Comparison of ENCODE assay signal across 29 cellular contexts in genomic region chr4:5424901-5425300, GRCh38.
"Had no signal": no experiment of that assay in that cellular context is flagged by ENCODE, and none has a peak within 500 bp of the region (broad histone marks: within the 10 kb centered on the region; RNA-seq: fewer than 3 reads in every experiment).

No MANE protein-coding gene starts in this region.

- ATAC-seq: activated CD4-positive, alpha-beta T cell treated with anti-CD3 and anti-CD28 coated beads for 36 hours; activated CD8-positive, alpha-beta memory T cell treated with anti-CD3 and anti-CD28 coated beads, Interleukin-2, amount 10 ng/mL, durations not matched to agents 7 days and 5 days; activated CD8-positive, alpha-beta T cell treated with anti-CD3 and anti-CD28 coated beads, Interleukin-2, amount 10 ng/mL, durations not matched to agents 7 days and 5 days; activated naive CD8-positive, alpha-beta T cell treated with anti-CD3 and anti-CD28 coated beads, Interleukin-2, amount 50 U/mL, for 24 hours; body of pancreas; gastroesophageal sphincter had no signal

- H3K9me3 Mint-ChIP-seq: activated CD4-positive, alpha-beta T cell treated with anti-CD3 and anti-CD28 coated beads, Interleukin-2, amount 10 ng/mL, durations not matched to agents 24 days and 14 days; activated T-helper 1 cell treated with anti-CD3 and anti-CD28 coated beads, Interleukin-12 subunit alpha, Interleukin-12 subunit beta, Interleukin-2, Interleukin-4 antibody, amounts not matched to agents 30 ng/mL and 10 ng/mL and 1 ng/mL, durations not matched to agents 14 hours and 24 hours and 36 hours; activated T-helper 2 cell treated with anti-CD3 and anti-CD28 coated beads, Interferon-gamma antibody, Interleukin-2, Interleukin-4, amounts not matched to agents 10 μg/mL and 5 μg/mL and 100 μg/mL, durations not matched to agents 14 hours and 24 hours and 36 hours had no signal

- H3K27me3 Mint-ChIP-seq: activated CD4-positive, alpha-beta T cell treated with anti-CD3 and anti-CD28 coated beads, Interleukin-2, amount 10 ng/mL, durations not matched to agents 24 days and 14 days; activated CD8-positive, alpha-beta memory T cell treated with anti-CD3 and anti-CD28 coated beads, Interleukin-2, amount 10 ng/mL, durations not matched to agents 7 days and 5 days; activated naive CD8-positive, alpha-beta T cell treated with anti-CD3 and anti-CD28 coated beads, Interleukin-2, amount 50 U/mL, for 24 hours had no signal

- H3K27ac Mint-ChIP-seq: activated CD4-positive, alpha-beta memory T cell treated with anti-CD3 and anti-CD28 coated beads for 36 hours; activated CD4-positive, alpha-beta T cell treated with anti-CD3 and anti-CD28 coated beads for 36 hours; activated CD4-positive, alpha-beta T cell treated with anti-CD3 and anti-CD28 coated beads, Interleukin-2, amount 10 ng/mL, durations not matched to agents 24 days and 14 days; activated CD8-positive, alpha-beta memory T cell treated with anti-CD3 and anti-CD28 coated beads, Interleukin-2, amount 10 ng/mL, durations not matched to agents 7 days and 5 days; activated CD8-positive, alpha-beta T cell treated with anti-CD3 and anti-CD28 coated beads, Interleukin-2, amount 10 ng/mL, durations not matched to agents 7 days and 5 days; activated naive CD4-positive, alpha-beta T cell treated with anti-CD3 and anti-CD28 coated beads for 36 hours; activated naive CD4-positive, alpha-beta T cell treated with anti-CD3 and anti-CD28 coated beads, Interleukin-2, amount 50 U/mL, for 24 hours; activated naive CD8-positive, alpha-beta T cell treated with anti-CD3 and anti-CD28 coated beads for 36 hours; activated naive CD8-positive, alpha-beta T cell treated with anti-CD3 and anti-CD28 coated beads, Interleukin-2, amount 50 U/mL, for 24 hours; activated T-helper 1 cell treated with anti-CD3 and anti-CD28 coated beads, Interleukin-12 subunit alpha, Interleukin-12 subunit beta, Interleukin-2, Interleukin-4 antibody, amounts not matched to agents 30 ng/mL and 10 ng/mL and 1 ng/mL, durations not matched to agents 14 hours and 24 hours and 36 hours; activated T-helper 2 cell treated with anti-CD3 and anti-CD28 coated beads, Interferon-gamma antibody, Interleukin-2, Interleukin-4, amounts not matched to agents 10 μg/mL and 5 μg/mL and 100 μg/mL, durations not matched to agents 14 hours and 24 hours and 36 hours had no signal

- H3K4me1 Mint-ChIP-seq: activated CD4-positive, alpha-beta T cell treated with anti-CD3 and anti-CD28 coated beads for 36 hours; activated CD4-positive, alpha-beta T cell treated with anti-CD3 and anti-CD28 coated beads, Interleukin-2, amount 10 ng/mL, durations not matched to agents 24 days and 14 days; activated CD8-positive, alpha-beta memory T cell treated with anti-CD3 and anti-CD28 coated beads, Interleukin-2, amount 10 ng/mL, durations not matched to agents 7 days and 5 days; activated naive CD4-positive, alpha-beta T cell treated with anti-CD3 and anti-CD28 coated beads, Interleukin-2, amount 50 U/mL, for 24 hours; activated naive CD8-positive, alpha-beta T cell treated with anti-CD3 and anti-CD28 coated beads for 36 hours; activated naive CD8-positive, alpha-beta T cell treated with anti-CD3 and anti-CD28 coated beads, Interleukin-2, amount 50 U/mL, for 24 hours had no signal

- DNase-seq: activated CD4-positive, alpha-beta memory T cell treated with anti-CD3 and anti-CD28 coated beads for 36 hours; activated CD4-positive, alpha-beta T cell treated with anti-CD3 and anti-CD28 coated beads for 36 hours; activated CD4-positive, alpha-beta T cell treated with anti-CD3 and anti-CD28 coated beads, Interleukin-2, amount 10 ng/mL, durations not matched to agents 24 days and 14 days; activated CD4-positive, CD25-positive, alpha-beta regulatory T cell; activated CD4-positive, CD25-positive, alpha-beta regulatory T cell treated with anti-CD3 and anti-CD28 coated beads, Interleukin-2, amount 50 U/mL, for 72 hours; activated CD8-positive, alpha-beta memory T cell treated with anti-CD3 and anti-CD28 coated beads, Interleukin-2, amount 10 ng/mL, durations not matched to agents 7 days and 5 days; activated CD8-positive, alpha-beta memory T cell treated with anti-CD3 and anti-CD28 coated beads, Interleukin-2, amount 50 U/mL, for 4 hours; activated CD8-positive, alpha-beta T cell treated with anti-CD3 and anti-CD28 coated beads, Interleukin-2, amount 10 ng/mL, durations not matched to agents 7 days and 5 days; activated effector memory CD4-positive, alpha-beta T cell treated with anti-CD3 and anti-CD28 coated beads, Interleukin-2, amount 50 U/mL, for 16 hours; activated naive CD4-positive, alpha-beta T cell treated with anti-CD3 and anti-CD28 coated beads for 36 hours; activated naive CD8-positive, alpha-beta T cell treated with anti-CD3 and anti-CD28 coated beads for 36 hours; activated naive CD8-positive, alpha-beta T cell treated with anti-CD3 and anti-CD28 coated beads, Interleukin-2, amount 50 U/mL, for 24 hours; activated T-cell treated with anti-CD3 and anti-CD28 coated beads, Interleukin-2, amount 50 U/mL, for 1 hour; activated T-cell treated with anti-CD3 and anti-CD28 coated beads, Interleukin-2, amount 50 U/mL, for 48 hours; adrenal gland; amygdala; aorta; body of pancreas; caudate nucleus; cerebellar nuclear complex; colonic mucosa; effector CD8-positive, alpha-beta T cell; esophagus squamous epithelium; foreskin melanocyte; T-helper 2 cell had no signal

- H3K4me3 Mint-ChIP-seq: activated CD4-positive, alpha-beta memory T cell treated with anti-CD3 and anti-CD28 coated beads for 36 hours; activated CD4-positive, alpha-beta T cell treated with anti-CD3 and anti-CD28 coated beads for 36 hours; activated CD4-positive, alpha-beta T cell treated with anti-CD3 and anti-CD28 coated beads, Interleukin-2, amount 10 ng/mL, durations not matched to agents 24 days and 14 days; activated CD8-positive, alpha-beta memory T cell treated with anti-CD3 and anti-CD28 coated beads, Interleukin-2, amount 10 ng/mL, durations not matched to agents 7 days and 5 days; activated CD8-positive, alpha-beta T cell treated with anti-CD3 and anti-CD28 coated beads, Interleukin-2, amount 10 ng/mL, durations not matched to agents 7 days and 5 days; activated naive CD4-positive, alpha-beta T cell treated with anti-CD3 and anti-CD28 coated beads for 36 hours; activated naive CD4-positive, alpha-beta T cell treated with anti-CD3 and anti-CD28 coated beads, Interleukin-2, amount 50 U/mL, for 24 hours; activated naive CD8-positive, alpha-beta T cell treated with anti-CD3 and anti-CD28 coated beads for 36 hours; activated naive CD8-positive, alpha-beta T cell treated with anti-CD3 and anti-CD28 coated beads, Interleukin-2, amount 50 U/mL, for 24 hours; activated T-helper 1 cell treated with anti-CD3 and anti-CD28 coated beads, Interleukin-12 subunit alpha, Interleukin-12 subunit beta, Interleukin-2, Interleukin-4 antibody, amounts not matched to agents 30 ng/mL and 10 ng/mL and 1 ng/mL, durations not matched to agents 14 hours and 24 hours and 36 hours had no signal

- H3K36me3 Mint-ChIP-seq: activated CD4-positive, alpha-beta memory T cell treated with anti-CD3 and anti-CD28 coated beads for 36 hours; activated CD8-positive, alpha-beta memory T cell treated with anti-CD3 and anti-CD28 coated beads, Interleukin-2, amount 10 ng/mL, durations not matched to agents 7 days and 5 days; activated naive CD4-positive, alpha-beta T cell treated with anti-CD3 and anti-CD28 coated beads, Interleukin-2, amount 50 U/mL, for 24 hours; activated naive CD8-positive, alpha-beta T cell treated with anti-CD3 and anti-CD28 coated beads for 36 hours had no signal
